1 cellular context compared by ENCODE assay signal in the genomic region with DNA sequence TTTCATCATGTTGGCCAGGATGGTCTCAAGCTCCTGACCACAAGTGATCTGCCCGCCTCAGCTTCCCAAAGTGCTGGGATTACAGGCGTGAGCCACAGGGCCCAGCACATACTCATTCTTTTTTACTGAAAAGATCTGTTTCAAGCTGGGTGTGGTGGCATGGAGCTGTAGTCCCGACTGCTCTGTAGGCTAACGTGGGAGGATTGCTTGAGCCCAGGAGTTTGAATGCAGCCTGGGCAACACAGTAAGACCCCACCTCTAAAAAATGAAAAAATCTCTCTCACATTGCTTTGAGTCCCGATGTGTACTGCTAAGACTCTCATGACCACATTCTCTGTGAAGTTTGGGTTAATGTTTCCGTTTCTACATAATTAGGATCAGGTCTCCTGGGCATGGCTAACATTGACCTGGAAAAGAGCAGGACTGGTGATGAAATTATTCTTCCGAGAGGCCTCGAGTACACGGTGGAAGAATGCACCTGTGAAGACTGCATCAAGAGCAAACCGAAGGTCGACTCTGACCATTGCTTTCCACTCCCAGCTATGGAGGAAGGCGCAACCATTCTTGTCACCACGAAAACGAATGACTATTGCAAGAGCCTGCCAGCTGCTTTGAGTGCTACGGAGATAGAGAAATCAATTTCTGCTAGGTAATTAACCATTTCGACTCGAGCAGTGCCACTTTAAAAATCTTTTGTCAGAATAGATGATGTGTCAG.
A peak's percentile ranks its signal among the peaks of the same experiment; 100 is the strongest.
TF ChIP-seq lines count a peak whose summit lies in the region.

No MANE protein-coding gene starts in this region.

TF ChIP-seq in GM12878, 131 proteins besides CTCF, POLR2A, EP300 and RAD21:
- 0 out of 2 replicates have a peak, but pooled peaks have one; percentile 20 for TF ChIP-seq IKZF1 (conservative IDR thresholded peaks at IDR 0.05)
- no peak for TF ChIP-seq CBX5 (IDR thresholded peaks at IDR 0.05; ENCODE audit: low read depth)
